Comparison of ENCODE assay signal across 26 cellular contexts in genomic region chr5:72358925-72359324, GRCh38.
"Had no signal": no experiment of that assay in that cellular context is flagged by ENCODE, and none has a peak within 500 bp of the region (broad histone marks: within the 10 kb centered on the region; RNA-seq: fewer than 3 reads in every experiment).

No MANE protein-coding gene starts in this region.

- DNase-seq: hippocampal formation; kidney; left ventricle myocardium inferior; midbrain; mucosa of descending colon; naive thymus-derived CD4-positive, alpha-beta T cell; nucleus accumbens; pancreas; posterior cingulate gyrus; retina; right cardiac atrium; sigmoid colon; small intestine; spleen; stimulated activated CD4-positive, alpha-beta T cell treated with anti-CD3 and anti-CD28 coated beads, Interleukin-4, amount 100 ng/mL, for 24 hours; stimulated activated naive CD4-positive, alpha-beta T cell; tibial artery; trophoblast cell; upper lobe of right lung had no signal

- FAIRE-seq: kidney, pancreas, small intestine, urothelium cell line had no signal

- H3K27ac ChIP-seq: left ventricle myocardium inferior, pancreas, prostate gland, sigmoid colon, spleen, suprapubic skin, thoracic aorta, tibial artery, upper lobe of right lung had no signal

- ATAC-seq: mucosa of descending colon; naive thymus-derived CD4-positive, alpha-beta T cell; natural killer cell treated with Interleukin-12 subunit alpha and Interleukin-12 subunit beta and Interleukin-15 and Interleukin-18, amount 100 ng/mL, for 72 hours; pancreas; right cardiac atrium; stimulated activated effector memory CD8-positive, alpha-beta T cell treated with anti-CD3 and anti-CD28 coated beads, Interleukin-12 subunit alpha, Interleukin-12 subunit beta, amount 100 ng/mL, for 72 hours; upper lobe of right lung had no signal

- H3K4me1 ChIP-seq: left ventricle myocardium inferior, pancreas, prostate gland, sigmoid colon, tibial artery, upper lobe of right lung had no signal

- H3K9me3 ChIP-seq: left ventricle myocardium inferior, mucosa of descending colon, pancreas, prostate gland, sigmoid colon, spleen, suprapubic skin, thoracic aorta, tibial artery, upper lobe of right lung had no signal

- H3K27me3 ChIP-seq: pancreas, sigmoid colon, spleen, suprapubic skin, tibial artery, upper lobe of right lung had no signal

- H3K36me3 ChIP-seq: pancreas, prostate gland had no signal

- H3K4me3 ChIP-seq: left ventricle myocardium inferior, lung, mucosa of descending colon, pancreas, prostate gland, sigmoid colon, spleen, suprapubic skin, thoracic aorta, tibial artery, upper lobe of right lung had no signal
